ENCODE assay signal across 9 cellular contexts in the genomic region with DNA sequence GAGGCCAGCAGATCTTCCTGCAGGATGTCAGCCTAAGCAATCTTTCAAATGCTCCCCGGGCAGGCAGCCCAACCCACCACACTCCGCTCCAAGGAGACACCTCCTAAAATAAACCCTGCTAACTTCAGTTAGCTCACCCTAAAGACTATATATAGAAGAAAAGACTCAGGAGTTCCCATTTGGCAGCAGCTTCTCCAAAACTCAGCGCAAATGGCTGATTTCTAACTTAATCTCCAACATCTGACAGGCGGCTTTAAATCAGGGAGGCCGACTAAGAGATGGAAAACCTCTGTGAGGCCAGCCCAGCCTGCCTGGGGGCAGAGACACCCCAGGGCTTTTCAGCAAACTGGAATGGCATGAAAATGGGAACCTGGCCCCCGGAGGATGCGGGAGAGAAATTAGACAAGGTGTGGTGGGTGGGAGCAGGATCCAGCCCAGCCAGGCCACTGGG.
DNase-seq lines count a peak whose midpoint lies in the region; TF ChIP-seq lines count a peak whose summit lies in the region.
"Had no signal": no experiment of that assay in that cellular context is flagged by ENCODE, and none has a peak within 500 bp of the region (broad histone marks: within the 10 kb centered on the region; RNA-seq: fewer than 3 reads in every experiment).

No MANE protein-coding gene starts in this region.

- H3K27me3 ChIP-seq in ectodermal cell (ENCODE audit: control insufficient read depth, insufficient read depth, low read length, poor library complexity, severe bottlenecking) = no peaks in the 10 kb centered on the region
- H3K27me3 ChIP-seq in mucosa of rectum (ENCODE audit: control insufficient read depth in 2 of 2, insufficient read depth in 2 of 2, low read length in 2 of 2) = no peaks in the 10 kb centered on the region
- no peaks in the 10 kb centered on the region for H3K27me3 ChIP-seq in transverse colon

- TF ChIP-seq CTCF in transverse colon (IDR thresholded peaks at IDR 0.05) = no peak

- H3K9ac ChIP-seq in mucosa of rectum (ENCODE audit: low read depth in 1 of 2, low read length in 2 of 2) = peak overlapping the region in 1 of 2 donors; percentile 30

- H3K36me3 ChIP-seq in ectodermal cell (ENCODE audit: control insufficient read depth, insufficient read depth, low read length) = no peaks in the 10 kb centered on the region
- no peaks in the 10 kb centered on the region for H3K36me3 ChIP-seq in mucosa of rectum (ENCODE audit: control insufficient read depth in 2 of 2, insufficient read depth in 2 of 2, low read length in 2 of 2)
- H3K36me3 ChIP-seq in transverse colon = no peaks in the 10 kb centered on the region

- H3K4me3 ChIP-seq in ectodermal cell (ENCODE audit: insufficient read depth, low read depth, low read length) = no peak overlapping the region
- H3K4me3 ChIP-seq in mucosa of rectum (ENCODE audit: low read length in 2 of 2) = no peak overlapping the region
- H3K4me3 ChIP-seq in transverse colon = no peak overlapping the region

- H3K9me3 ChIP-seq in ectodermal cell (ENCODE audit: control insufficient read depth, low read length) = no peaks in the 10 kb centered on the region
- no peaks in the 10 kb centered on the region for H3K9me3 ChIP-seq in mucosa of rectum (ENCODE audit: control insufficient read depth in 2 of 2, low read length in 2 of 2)
- no peaks in the 10 kb centered on the region for H3K9me3 ChIP-seq in transverse colon

- no peak for TF ChIP-seq EP300 in transverse colon (IDR thresholded peaks at IDR 0.05; ENCODE audit: low read depth)

- WGBS in ectodermal cell, 2 experiments = 52% methylated on average over 7 of the region's 7 CpGs
- WGBS in transverse colon (ENCODE audit: low coverage in 1 of 2), 2 donors = 44 to 50% methylated on average over 4 to 7 of the region's 7 CpGs

- H3K27ac ChIP-seq in ectodermal cell (ENCODE audit: insufficient read depth, low read depth, low read length, poor library complexity, severe bottlenecking) (peak overlapping the region; percentile 17), mucosa of rectum (ENCODE audit: low read depth in 2 of 2, low read length in 2 of 2) (peak overlapping the region; percentile 46 to 57), transverse colon (peak overlapping the region; percentile 72 to 84 (median 78))

- in situ Hi-C loops in transverse colon (cut with MboI; ENCODE audit: low pct_ligation_motif_present in 1 of 4, low pct_unique_long_range_greater_than_20kb in 1 of 4, low sequenced_read_pairs in 3 of 4) = no loop called here

- intact Hi-C loops in transverse colon (cut with DNase I; ENCODE audit: low total_unique reads) = no loop called here

- peaks cover 23% of the 10 kb centered on the region for H3K4me1 ChIP-seq in ectodermal cell (ENCODE audit: control insufficient read depth, insufficient read depth, low read length)
- peaks cover 10 to 18% of the 10 kb centered on the region in 2 donors for H3K4me1 ChIP-seq in mucosa of rectum (ENCODE audit: control insufficient read depth in 2 of 2, insufficient read depth in 2 of 2, low read length in 2 of 2)
- H3K4me1 ChIP-seq in transverse colon = peaks cover 18 to 55% (median 37%) of the 10 kb centered on the region in 4 donors

- peak; percentile 13 to 27 for DNase-seq in Kasumi-1 (lab: John Stamatoyannopoulos, UW)
- DNase-seq in transverse colon = peak; percentile 54
- no peak for DNase-seq in inferior parietal cortex (ENCODE audit: extremely low spot score)
- DNase-seq in 8988T = no peak
- DNase-seq in RKO (ENCODE audit: low spot score) = no peak
- no peak for DNase-seq in activated CD4-positive, alpha-beta T cell treated with anti-CD3 and anti-CD28 coated beads, Interleukin-2, amount 50 U/mL, for 4 hours
- DNase-seq: T-helper 2 cell had no signal

- TF ChIP-seq POLR2A in transverse colon (IDR thresholded peaks at IDR 0.05) = no peak

Comparison
In these comparisons a context has a peak if more than half of its experiments do, and no peak if none do; other contexts are left out.
1. DNase-seq: peak in Kasumi-1 (2 of 2) and transverse colon (single experiment); none in inferior parietal cortex (single experiment), 8988T (single experiment), RKO (single experiment) and activated CD4-positive, alpha-beta T cell treated with anti-CD3 and anti-CD28 coated beads, Interleukin-2, amount 50 U/mL, for 4 hours (0 of 2).
2. H3K27ac ChIP-seq: peak in every context shown above with its lines; median percentile 78 in transverse colon; 52 in mucosa of rectum; 17 in ectodermal cell.